ENCODE assay signal across 24 cellular contexts in the genomic region with DNA sequence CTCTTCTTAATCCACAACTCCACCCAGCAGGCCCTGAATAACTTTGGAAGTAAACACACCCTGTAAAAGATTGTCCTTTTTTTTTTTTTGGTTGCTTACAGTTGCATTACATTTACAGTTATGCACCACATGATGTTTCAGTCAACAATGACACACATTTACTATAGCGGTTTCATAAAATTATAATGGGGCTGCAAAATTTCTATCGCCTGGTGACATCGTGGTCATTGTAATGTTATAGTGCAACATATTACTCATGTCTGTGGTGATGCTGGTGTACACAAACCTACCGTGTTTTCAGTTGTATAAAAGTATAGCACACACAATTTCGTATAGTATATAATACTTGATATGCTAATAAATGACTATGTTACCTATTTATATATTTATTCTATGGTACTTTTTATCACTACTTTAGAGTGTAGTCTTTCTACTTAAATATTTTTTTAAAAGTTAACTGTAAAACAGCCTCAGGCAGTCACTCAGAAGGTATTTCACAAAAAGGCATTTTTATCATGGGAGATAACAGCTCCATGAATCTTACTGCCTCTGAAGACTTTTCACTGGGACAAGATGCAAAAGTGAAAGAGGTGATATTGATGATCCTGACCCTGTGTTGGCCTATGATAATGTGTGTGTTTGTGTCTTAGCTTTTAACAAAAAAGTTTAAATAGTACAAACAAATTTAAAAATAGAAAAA.
"Had no signal": no experiment of that assay in that cellular context is flagged by ENCODE, and none has a peak within 500 bp of the region (broad histone marks: within the 10 kb centered on the region; RNA-seq: fewer than 3 reads in every experiment).

No MANE protein-coding gene starts in this region.

- DNase-seq: activated CD4-positive, alpha-beta memory T cell treated with anti-CD3 and anti-CD28 coated beads for 36 hours; activated CD4-positive, alpha-beta T cell treated with anti-CD3 and anti-CD28 coated beads, Interleukin-2, amount 10 ng/mL, durations not matched to agents 7 days and 5 days; activated CD4-positive, CD25-positive, alpha-beta regulatory T cell; activated gamma-delta T cell treated with Interleukin-2 at 50 U/mL for 16 hours; activated naive CD4-positive, alpha-beta T cell treated with anti-CD3 and anti-CD28 coated beads, Interleukin-2, amount 10 ng/mL, durations not matched to agents 7 days and 5 days; activated naive CD8-positive, alpha-beta T cell treated with anti-CD3 and anti-CD28 coated beads for 36 hours; activated T-cell treated with anti-CD3 and anti-CD28 coated beads, Interleukin-2, amount 50 U/mL, for 72 hours; brain microvascular endothelial cell; caudate nucleus; Karpas-422; NCI-H1048; NCI-H2029; NCI-H2107; NCI-H2171 treated with DMSO at 0.1 percent for 48 hours; NCI-H345; NCI-H510A treated with DMSO at 0.1 percent for 48 hours; NCI-H69; NK-92 treated with Interleukin-12 subunit alpha and Interleukin-12 subunit beta, amount 100 ng/mL, for 24 hours; PC-9; SK-N-SH; T-helper 2 cell; T1000 had no signal

- H3K27me3 ChIP-seq: brain microvascular endothelial cell had no signal

- H2AFZ ChIP-seq: PC-9 had no signal

- H3K9me3 ChIP-seq: SK-N-SH had no signal

- H3K9me2 ChIP-seq: SK-N-SH had no signal

- H3K9ac ChIP-seq: SK-N-SH had no signal

- H3K4me3 ChIP-seq: K562, PC-9 had no signal

- H3K4me2 ChIP-seq: PC-9, SK-N-SH had no signal

- H3K27ac ChIP-seq: brain microvascular endothelial cell, PC-9, VCaP had no signal

- H3K36me3 ChIP-seq: brain microvascular endothelial cell had no signal
